In genomic region chr9:89446440-89447310, GRCh38 we compare ENCODE assay signal across 16 cellular contexts. TPM values are rescaled to one million over a fixed set of nuclear protein-coding genes. Genes with fewer than 3 reads are reported as not detected.
DNase-seq lines count a peak whose midpoint lies in the region; ATAC-seq and TF ChIP-seq lines count a peak whose summit lies in the region.
"Had no signal": no experiment of that assay in that cellular context is flagged by ENCODE, and none has a peak within 500 bp of the region (broad histone marks: within the 10 kb centered on the region; RNA-seq: fewer than 3 reads in every experiment).

No MANE protein-coding gene starts in this region.

- no peak overlapping the region for H3K4ac ChIP-seq in H9 (ENCODE audit: low read depth, low read length)

- peaks cover 21% of the 10 kb centered on the region for H3K36me3 ChIP-seq in CD4-positive, alpha-beta memory T cell (ENCODE audit: insufficient read depth, low read length)
- H3K36me3 ChIP-seq in WERI-Rb-1, result no peaks in the 10 kb centered on the region
- H3K36me3 ChIP-seq: cardiac muscle cell, uterus had no signal

- H3K18ac ChIP-seq in H9 (ENCODE audit: insufficient read length, low read depth, low read length), result no peak overlapping the region

- no peak overlapping the region for H2BK20ac ChIP-seq in H9 (ENCODE audit: low read depth, low read length, poor library complexity, severe bottlenecking)

- no peak overlapping the region for H3K4me3 ChIP-seq in CD4-positive, alpha-beta memory T cell (ENCODE audit: low read length in 2 of 2)
- no peak overlapping the region for H3K4me3 ChIP-seq in WERI-Rb-1 (ENCODE audit: low read depth, low read length)
- H3K4me3 ChIP-seq: cardiac muscle cell, uterus had no signal

- no peak overlapping the region; the same call in 1 of the 2 replicates for H3K14ac ChIP-seq in H9 (ENCODE audit: insufficient read depth, low read length)

- no peak for TF ChIP-seq CTCF in H9 (conservative IDR thresholded peaks at IDR 0.05)
- TF ChIP-seq CTCF in neural crest cell (conservative IDR thresholded peaks at IDR 0.05), result no peak
- no peak for TF ChIP-seq CTCF in WERI-Rb-1 (IDR thresholded peaks at IDR 0.05; ENCODE audit: low read depth, low read length)
- TF ChIP-seq CTCF in endothelial cell (IDR thresholded peaks at IDR 0.05; ENCODE audit: unreplicated experiment), result no peak

- DNase-seq in CD4-positive, alpha-beta memory T cell, result no peak
- DNase-seq in H9 (no peak), neural crest cell (ENCODE audit: low read depth, low spot score) (no peak), WERI-Rb-1 (no peak), endothelial cell (ENCODE audit: low spot score) (no peak), HCEC 1CT (no peak)
- no peak for DNase-seq in central memory CD8-positive, alpha-beta T cell (ENCODE audit: low spot score in 2 of 2)
- DNase-seq: activated CD4-positive, CD25-positive, alpha-beta regulatory T cell; activated effector memory CD4-positive, alpha-beta T cell treated with Interleukin-2 at 50 U/mL for 16 hours; head of caudate nucleus; kidney glomerular epithelial cell; NCI-H1092 treated with DMSO at 0.1 percent for 48 hours; NCI-H446; uterus had no signal

- H3K9me3 ChIP-seq in CD4-positive, alpha-beta memory T cell (ENCODE audit: control insufficient read depth in 1 of 2, low read length in 2 of 2), result no peaks in the 10 kb centered on the region
- H3K9me3 ChIP-seq in H9 (ENCODE audit: control insufficient read depth, low read depth, low read length) (no peaks in the 10 kb centered on the region), WERI-Rb-1 (ENCODE audit: severe bottlenecking) (no peaks in the 10 kb centered on the region)
- H3K9me3 ChIP-seq: uterus had no signal

- no peak overlapping the region for H3K4me2 ChIP-seq in H9 (ENCODE audit: insufficient read depth, insufficient read length, low read length)

- H2AK5ac ChIP-seq in H9 (ENCODE audit: insufficient read length, low read length), result no peak overlapping the region

- H4K91ac ChIP-seq in H9 (ENCODE audit: insufficient read length, low read depth, low read length), result no peak overlapping the region

- no peak overlapping the region for H2BK12ac ChIP-seq in H9 (ENCODE audit: insufficient read length, low read depth, low read length)

- no peaks in the 10 kb centered on the region for H3K27me3 ChIP-seq in CD4-positive, alpha-beta memory T cell (ENCODE audit: insufficient read depth, low read length)
- H3K27me3 ChIP-seq in H9 (ENCODE audit: insufficient read depth, low read length), result no peaks in the 10 kb centered on the region
- H3K27me3 ChIP-seq in WERI-Rb-1 (ENCODE audit: insufficient read depth, low read depth, severe bottlenecking), result no peaks in the 10 kb centered on the region
- H3K27me3 ChIP-seq: cardiac muscle cell, uterus had no signal

- peaks cover 100% of the 10 kb centered on the region for H3K4me1 ChIP-seq in CD4-positive, alpha-beta memory T cell (ENCODE audit: insufficient read depth, low read length)
- H3K4me1 ChIP-seq in H9 (ENCODE audit: insufficient read depth, low read length), result no peaks in the 10 kb centered on the region
- H3K4me1 ChIP-seq: uterus had no signal

- H3K4me3 Mint-ChIP-seq in CD4-positive, alpha-beta memory T cell, result peak overlapping the region in 7 of 8 donors; percentile 3 to 81 (median 61)
- no peak overlapping the region for H3K4me3 Mint-ChIP-seq in H9
- H3K4me3 Mint-ChIP-seq in central memory CD8-positive, alpha-beta T cell, result peak overlapping the region; percentile 58
- H3K4me3 Mint-ChIP-seq in neural crest cell, result no peak overlapping the region
- no peak overlapping the region for H3K4me3 Mint-ChIP-seq in endothelial cell (ENCODE audit: unreplicated experiment)

- H4K8ac ChIP-seq in H9 (replicated peaks; ENCODE audit: insufficient read length, low read depth, low read length), result no peak overlapping the region

- POLR2A ChIA-PET in CD4-positive, alpha-beta memory T cell (lab: Charles Lee; ENCODE audit: partially characterized antibody), result interaction anchor here (0.6 to 26.8 kb wide), 6 partner anchors 6 to 28 kb away, joined by 4 to 609 read pairs (median 20); no protein-coding TSS in a partner anchor

- no peak overlapping the region for H4K5ac ChIP-seq in H9 (ENCODE audit: insufficient read length, low read depth, low read length)

- no peak for ATAC-seq in central memory CD8-positive, alpha-beta T cell (replicated peaks; ENCODE audit: extremely low read depth, poor library complexity, severe bottlenecking)
- ATAC-seq: HepG2 had no signal

- peaks cover 0 to 2% (median 0%) of the 10 kb centered on the region in 8 donors for H3K9me3 Mint-ChIP-seq in CD4-positive, alpha-beta memory T cell
- H3K9me3 Mint-ChIP-seq in H9, result no peaks in the 10 kb centered on the region
- H3K9me3 Mint-ChIP-seq in central memory CD8-positive, alpha-beta T cell, result no peaks in the 10 kb centered on the region
- H3K9me3 Mint-ChIP-seq in neural crest cell, result no peaks in the 10 kb centered on the region
- no peaks in the 10 kb centered on the region for H3K9me3 Mint-ChIP-seq in endothelial cell (ENCODE audit: unreplicated experiment)

- H3K27ac Mint-ChIP-seq in CD4-positive, alpha-beta memory T cell, result peak overlapping the region; percentile 87 to 99 (median 99)
- peak overlapping the region; percentile 74 to 98 (median 89); a peak in 6 of 7 replicates for H3K27ac Mint-ChIP-seq in H9
- peak overlapping the region; percentile 90 for H3K27ac Mint-ChIP-seq in central memory CD8-positive, alpha-beta T cell (ENCODE audit: low read depth)
- H3K27ac Mint-ChIP-seq in neural crest cell (ENCODE audit: unreplicated experiment), result peak overlapping the region; percentile 58
- H3K27ac Mint-ChIP-seq in endothelial cell (ENCODE audit: unreplicated experiment), result no peak overlapping the region

- peaks cover 5% of the 10 kb centered on the region; the same call in 1 of the 2 replicates for H3K79me2 ChIP-seq in H9 (ENCODE audit: insufficient read depth, low read length)

- H4K20me1 ChIP-seq in H9 (ENCODE audit: control insufficient read depth, insufficient read depth, insufficient read length), result no peaks in the 10 kb centered on the region

- no CpG with 5 or more reads among the region's 20 CpGs for WGBS in H9 (ENCODE audit: extremely low coverage, insufficient read length, low lambda C conversion rate)

- H3K36me3 Mint-ChIP-seq in CD4-positive, alpha-beta memory T cell, result peaks cover 26 to 64% of the 10 kb centered on the region in 2 donors
- H3K36me3 Mint-ChIP-seq in H9 (ENCODE audit: insufficient read depth in 1 of 3, low read depth in 3 of 3), result peaks cover 6 to 23% (median 13%) of the 10 kb centered on the region in 3 experiments; a peak in 6 of 7 replicates
- H3K36me3 Mint-ChIP-seq in central memory CD8-positive, alpha-beta T cell (ENCODE audit: insufficient read depth), result peaks cover 47% of the 10 kb centered on the region
- no peaks in the 10 kb centered on the region for H3K36me3 Mint-ChIP-seq in neural crest cell (ENCODE audit: low read depth)
- no peaks in the 10 kb centered on the region for H3K36me3 Mint-ChIP-seq in endothelial cell (ENCODE audit: low read depth, unreplicated experiment)

- no peak overlapping the region for H3T11ph ChIP-seq in H9 (ENCODE audit: low read length)

- intact Hi-C loops in CD4-positive, alpha-beta memory T cell (cut with micrococcal nuclease), result no loop called here

- no peak overlapping the region for H3K23ac ChIP-seq in H9 (ENCODE audit: insufficient read length, low read depth, low read length)

- H3K79me1 ChIP-seq in H9 (ENCODE audit: insufficient read depth, low read depth, low read length, poor library complexity, severe bottlenecking), result no peaks in the 10 kb centered on the region

- no peak overlapping the region for H3K56ac ChIP-seq in H9 (ENCODE audit: insufficient read length, low read depth, low read length)

- H3K23me2 ChIP-seq in H9 (ENCODE audit: insufficient read length, low read depth, low read length, poor library complexity, severe bottlenecking), result no peaks in the 10 kb centered on the region

- H3K27ac ChIP-seq in CD4-positive, alpha-beta memory T cell (ENCODE audit: low read depth, low read length), result peak overlapping the region; percentile 50
- H3K27ac ChIP-seq in H9 (ENCODE audit: insufficient read length, low read depth, low read length), result no peak overlapping the region
- H3K27ac ChIP-seq in WERI-Rb-1, result no peak overlapping the region
- H3K27ac ChIP-seq: cardiac muscle cell, uterus had no signal

- CTCF ChIA-PET in CD4-positive, alpha-beta memory T cell (lab: Charles Lee; ENCODE audit: partially characterized antibody), result interaction anchor here (2.3 kb wide), 1 partner anchor 17 kb away, joined by 11 read pairs; no protein-coding TSS in a partner anchor

- H2BK5ac ChIP-seq in H9 (ENCODE audit: insufficient read length, low read length), result no peak overlapping the region

- peaks cover 77 to 97% (median 89%) of the 10 kb centered on the region in 4 donors for H3K4me1 Mint-ChIP-seq in CD4-positive, alpha-beta memory T cell
- H3K4me1 Mint-ChIP-seq in H9 (peaks cover 24 to 27% of the 10 kb centered on the region in 2 experiments), neural crest cell (peaks cover 42% of the 10 kb centered on the region), endothelial cell (ENCODE audit: unreplicated experiment) (no peaks in the 10 kb centered on the region)
- H3K4me1 Mint-ChIP-seq in central memory CD8-positive, alpha-beta T cell, result peaks cover 88% of the 10 kb centered on the region

- H2BK15ac ChIP-seq in H9 (ENCODE audit: low read depth, low read length), result no peak overlapping the region

- H2BK120ac ChIP-seq in H9 (ENCODE audit: low read depth, low read length, poor library complexity, severe bottlenecking), result no peak overlapping the region

- no peaks in the 10 kb centered on the region for H3K27me3 Mint-ChIP-seq in CD4-positive, alpha-beta memory T cell
- H3K27me3 Mint-ChIP-seq in H9 (ENCODE audit: low read depth), result no peaks in the 10 kb centered on the region
- H3K27me3 Mint-ChIP-seq in central memory CD8-positive, alpha-beta T cell, result no peaks in the 10 kb centered on the region
- no peaks in the 10 kb centered on the region for H3K27me3 Mint-ChIP-seq in neural crest cell (ENCODE audit: low read depth)
- H3K27me3 Mint-ChIP-seq in endothelial cell (ENCODE audit: unreplicated experiment), result peaks cover 3% of the 10 kb centered on the region

- no peak overlapping the region for H3K9ac ChIP-seq in H9 (ENCODE audit: extremely low read depth, insufficient read length, low read length)

- H2AFZ ChIP-seq in H9 (ENCODE audit: low read length), result no peak overlapping the region

RNA-seq across cellular contexts. Expression of gene SEMA4D, which starts 51.2 kb away (rescaled TPM):
- total RNA-seq in CD4-positive, alpha-beta memory T cell, result 100 to 1,000 TPM; 393 to 410 TPM
- polyA plus RNA-seq in CD4-positive, alpha-beta memory T cell, result 100 to 1,000 TPM in 1 of 2 donors, 10 to 100 TPM in 1; 49.5 to 166 TPM
- total RNA-seq in H9 (2021) (41.8 and 47.2 TPM in 2 replicates), neural crest cell (32.3 and 33.5 TPM in 2 replicates), endothelial cell (ENCODE audit: unreplicated experiment) (14.8 TPM)

Comparison
In these comparisons a context has a peak if more than half of its experiments do, and no peak if none do; other contexts are left out.
1. H3K4me3 Mint-ChIP-seq: peak in CD4-positive, alpha-beta memory T cell (7 of 8) and central memory CD8-positive, alpha-beta T cell (single experiment); none in H9 (0 of 2), neural crest cell (single experiment) and endothelial cell (single experiment).